In genomic region chr6:28502709-28503305, GRCh38 we compare ENCODE assay signal across 2 cellular contexts.
TF ChIP-seq lines count a peak whose summit lies in the region.
"Not testable (repeated sequence)": the region's sequence is repeated elsewhere in the genome, so short reads cannot be mapped to it uniquely, and the experiment has no call there.

No MANE protein-coding gene starts in this region.

TF ChIP-seq in K562, 482 proteins besides CTCF, POLR2A, EP300 and RAD21:
- TF ChIP-seq CBFA2T3 (IDR thresholded peaks at IDR 0.05) (peak; percentile 28; the same call in 1 of the 2 replicates), HMBOX1 (IDR thresholded peaks at IDR 0.05) (peak; percentile 52; the same call in 1 of the 2 replicates)
TF ChIP-seq in K562: peak in this region for 2; not testable (repeated sequence) for 480.

TF ChIP-seq in HepG2, 621 proteins besides CTCF, POLR2A, EP300 and RAD21:
- TF ChIP-seq GATAD2A (CRISPR knock-in tag; IDR thresholded peaks at IDR 0.05), result peak; percentile 14; the same call in 1 of the 2 replicates
- 0 out of 2 replicates have a peak, but pooled peaks have one; percentile 18 for TF ChIP-seq ZNF574 (CRISPR knock-in tag; IDR thresholded peaks at IDR 0.05)
- not testable (repeated sequence) for TF ChIP-seq FOXP1, SOX6 (IDR thresholded peaks at IDR 0.05)
- TF ChIP-seq FOXP1 (CRISPR knock-in tag; IDR thresholded peaks at IDR 0.05), result peak; percentile 32; the same call in 1 of the 2 replicates
- peak; percentile 91 for TF ChIP-seq BCL6 (CRISPR knock-in tag; IDR thresholded peaks at IDR 0.05)
- TF ChIP-seq SOX6 (CRISPR knock-in tag; IDR thresholded peaks at IDR 0.05), result peak; percentile 50; the same call in 1 of the 2 replicates
- peak; percentile 79; the same call in 1 of the 2 replicates for TF ChIP-seq ZNF652 (CRISPR knock-in tag; IDR thresholded peaks at IDR 0.05; ENCODE audit: borderline replicate concordance, low read depth)
- peak; percentile 46; the same call in 1 of the 2 replicates for TF ChIP-seq RARA (CRISPR knock-in tag; IDR thresholded peaks at IDR 0.05)
